Comparison of ENCODE assay signal across 1 cellular context in the genomic region with DNA sequence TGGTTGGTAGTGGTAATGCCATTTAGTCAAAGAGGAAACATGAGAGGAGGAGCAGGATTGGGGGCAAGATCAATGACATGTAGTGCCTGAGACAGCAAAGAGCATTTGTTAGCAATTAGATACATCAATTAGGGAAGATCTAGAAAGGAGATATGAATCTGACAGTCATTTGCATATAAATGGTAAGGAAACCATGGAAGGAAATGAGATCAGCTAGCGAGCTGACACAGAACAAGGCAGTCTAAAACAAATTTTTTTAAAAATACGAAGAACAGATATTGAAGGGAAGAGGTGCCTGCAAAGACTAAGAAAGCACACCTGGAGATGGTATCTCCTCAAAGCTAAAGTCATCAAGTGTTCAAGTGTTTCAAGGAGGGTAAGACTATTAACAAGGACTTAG.
TF ChIP-seq lines count a peak whose summit lies in the region.

No MANE protein-coding gene starts in this region.

TF ChIP-seq in endothelial cell of umbilical vein, 7 proteins besides CTCF, POLR2A, EP300 and RAD21:
- TF ChIP-seq POLR2AphosphoS5 (IDR thresholded peaks at IDR 0.05; ENCODE audit: insufficient read depth, low read depth, low read length) (no peak), MYC (IDR thresholded peaks at IDR 0.05; ENCODE audit: low read depth, low read length) (no peak), GATA2 (IDR thresholded peaks at IDR 0.05; ENCODE audit: insufficient read depth, insufficient read length, low read depth, low read length) (peak; percentile 87), EZH2 (IDR thresholded peaks at IDR 0.05; ENCODE audit: borderline replicate concordance, low read depth, low read length, severe bottlenecking) (no peak), JUN (IDR thresholded peaks at IDR 0.05; ENCODE audit: borderline replicate concordance, insufficient read depth, insufficient read length, low read depth) (no peak)
- TF ChIP-seq, protein P1, sequence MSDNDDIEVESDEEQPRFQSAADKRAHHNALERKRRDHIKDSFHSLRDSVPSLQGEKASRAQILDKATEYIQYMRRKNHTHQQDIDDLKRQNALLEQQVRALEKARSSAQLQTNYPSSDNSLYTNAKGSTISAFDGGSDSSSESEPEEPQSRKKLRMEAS (IDR thresholded peaks at IDR 0.05; ENCODE audit: insufficient read depth, insufficient read length), result no peak
